ENCODE assay signal across 8 cellular contexts in the genomic region with DNA sequence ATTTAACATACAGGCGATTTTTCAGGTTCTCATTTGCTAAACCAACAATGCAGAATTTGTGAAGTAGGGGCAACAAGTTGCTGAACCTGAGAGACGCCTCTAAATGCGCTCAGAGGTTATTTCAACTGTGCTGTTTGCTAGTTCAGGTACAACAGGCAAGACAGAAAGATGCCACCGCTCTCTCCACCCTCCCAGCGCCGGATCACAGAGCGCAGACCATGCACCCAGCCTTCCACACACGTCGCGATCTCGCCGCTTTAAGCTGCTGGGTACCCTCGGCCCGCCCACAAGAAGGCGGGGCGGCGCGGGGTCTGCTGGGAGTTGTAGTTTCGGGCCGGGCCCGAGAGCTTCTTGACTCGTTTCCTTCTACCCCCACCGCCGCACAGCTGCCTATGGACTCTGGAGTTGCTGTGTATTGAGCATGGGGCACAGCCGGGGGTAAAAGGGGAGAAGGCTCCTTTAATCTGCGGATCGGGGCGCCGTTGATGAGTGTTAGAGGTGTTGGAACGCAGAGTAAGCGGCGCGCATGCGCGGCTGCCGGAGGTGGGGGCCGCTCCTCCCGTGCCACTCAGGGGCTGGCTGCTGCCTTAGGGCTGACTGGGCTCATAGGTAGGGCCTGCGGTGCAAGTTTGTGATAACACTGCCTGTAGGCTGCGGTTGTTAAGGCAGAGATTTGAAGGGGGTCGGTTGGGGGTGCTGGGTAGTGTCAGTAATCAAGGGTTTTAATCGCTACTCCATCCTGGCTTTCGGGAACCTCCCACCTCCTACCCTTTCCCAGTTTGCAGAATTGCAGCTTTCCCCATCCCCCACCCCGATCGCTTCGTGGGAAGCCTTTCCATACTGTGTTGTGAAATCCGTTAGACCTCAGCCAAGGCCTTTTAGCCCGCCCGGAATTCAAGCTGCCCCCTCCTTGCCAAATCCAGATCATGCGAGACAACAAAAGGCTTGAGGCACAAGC. TPM values are rescaled to one million over a fixed set of nuclear protein-coding genes. Genes with fewer than 3 reads are reported as not detected.
DNase-seq lines count a peak whose midpoint lies in the region; ATAC-seq and TF ChIP-seq lines count a peak whose summit lies in the region.

No MANE protein-coding gene starts in this region.

- peak overlapping the region; percentile 94 for H2AFZ ChIP-seq in PC-3 (ENCODE audit: low read length)

- 2 to 3% methylated on average over 50 of the region's 50 CpGs for WGBS in esophagus, 2 donors

- intact Hi-C loops in PC-3 (cut with micrococcal nuclease), result loop anchor here (1.0 kb wide), 1 partner anchor 40 kb away; a partner anchor contains a TSS

- H4K20me1 ChIP-seq in PC-3 (ENCODE audit: low read length), result no peaks in the 10 kb centered on the region

- TF ChIP-seq EP300 in Ishikawa (IDR thresholded peaks at IDR 0.05; ENCODE audit: borderline replicate concordance), result no peak

- peaks cover 5% of the 10 kb centered on the region for H3K4me1 ChIP-seq in PC-3 (ENCODE audit: insufficient read depth, low read length)
- peaks cover 0 to 4% of the 10 kb centered on the region in 2 donors for H3K4me1 ChIP-seq in esophagus (ENCODE audit: control insufficient read depth in 2 of 2, insufficient read depth in 2 of 2, low read length in 1 of 2)
- H3K4me1 ChIP-seq in muscle layer of colon (ENCODE audit: insufficient read depth, low read length), result peaks cover 20% of the 10 kb centered on the region

- no peaks in the 10 kb centered on the region for H3K9me2 ChIP-seq in PC-3 (replicated peaks; ENCODE audit: low read length)

- H3K9me3 Mint-ChIP-seq in activated T-cell treated with anti-CD3 and anti-CD28 coated beads, Interleukin-2, amount 50 U/mL, for 4 hours, result no peaks in the 10 kb centered on the region

- TF ChIP-seq CTCF in PC-3 (conservative IDR thresholded peaks at IDR 0.05; ENCODE audit: low read depth, low read length), result no peak

- H3K36me3 ChIP-seq in PC-3 (ENCODE audit: low read depth, low read length), result no peaks in the 10 kb centered on the region
- H3K36me3 ChIP-seq in esophagus (ENCODE audit: control insufficient read depth in 2 of 2, insufficient read depth in 2 of 2, low read length in 1 of 2), result no peaks in the 10 kb centered on the region
- H3K36me3 ChIP-seq in muscle layer of colon (ENCODE audit: insufficient read depth, low read length), result no peaks in the 10 kb centered on the region

- H3K9me3 ChIP-seq in PC-3 (ENCODE audit: low read length) (no peaks in the 10 kb centered on the region), esophagus (ENCODE audit: control insufficient read depth in 2 of 2, insufficient read depth in 1 of 2, low read depth in 1 of 2, low read length in 1 of 2) (no peaks in the 10 kb centered on the region), muscle layer of colon (ENCODE audit: low read length) (no peaks in the 10 kb centered on the region)

- H3K4me3 Mint-ChIP-seq in activated T-cell treated with anti-CD3 and anti-CD28 coated beads, Interleukin-2, amount 50 U/mL, for 4 hours, result peak overlapping the region; percentile 92

- POLR2A ChIA-PET in PC-3 (lab: Charles Lee; ENCODE audit: unreplicated experiment), result interaction anchor here (0.6 kb wide), 1 partner anchor 188 kb away, joined by 6 read pairs; no protein-coding TSS in a partner anchor

- ATAC-seq in GM21619 (IDR thresholded peaks at IDR 0.05; ENCODE audit: unreplicated experiment), result peak; percentile 100
- peak; percentile 96 for ATAC-seq in PC-3
- peak; percentile 99 for ATAC-seq in activated T-cell treated with anti-CD3 and anti-CD28 coated beads, Interleukin-2, amount 50 U/mL, for 4 hours

- no peak overlapping the region for H3K27ac ChIP-seq in PC-3 (ENCODE audit: low read length)
- H3K27ac ChIP-seq in esophagus (ENCODE audit: low read depth in 2 of 2, low read length in 1 of 2), result peak overlapping the region; percentile 91 to 93
- H3K27ac ChIP-seq in muscle layer of colon (ENCODE audit: low read depth, low read length), result peak overlapping the region; percentile 96

- H3K36me3 Mint-ChIP-seq in activated T-cell treated with anti-CD3 and anti-CD28 coated beads, Interleukin-2, amount 50 U/mL, for 4 hours (ENCODE audit: insufficient read depth), result no peaks in the 10 kb centered on the region

- H3K4me1 Mint-ChIP-seq in activated T-cell treated with anti-CD3 and anti-CD28 coated beads, Interleukin-2, amount 50 U/mL, for 4 hours (ENCODE audit: low read depth), result peaks cover 12% of the 10 kb centered on the region

- H3K79me2 ChIP-seq in PC-3 (ENCODE audit: low read length), result no peaks in the 10 kb centered on the region

- DNase-seq in DMS 273 treated with DMSO at 0.1 percent for 48 hours (lab: John Stamatoyannopoulos, UW), result peak; percentile 59
- peak; percentile 76 for DNase-seq in PC-3
- peak; percentile 81 for DNase-seq in activated T-cell treated with anti-CD3 and anti-CD28 coated beads, Interleukin-2, amount 50 U/mL, for 4 hours
- peak; percentile 90 for DNase-seq in stimulated activated CD8-positive, alpha-beta memory T cell treated with anti-CD3 and anti-CD28 coated beads, Interleukin-4, amount 100 ng/mL, for 48 hours

- H3K27me3 ChIP-seq in PC-3 (ENCODE audit: low read length), result no peaks in the 10 kb centered on the region
- no peaks in the 10 kb centered on the region for H3K27me3 ChIP-seq in esophagus (ENCODE audit: control insufficient read depth in 1 of 2, insufficient read depth in 2 of 2, low read length in 2 of 2)
- H3K27me3 ChIP-seq in muscle layer of colon (ENCODE audit: control insufficient read depth in 1 of 2, insufficient read depth in 2 of 2, low read length in 2 of 2), result no peaks in the 10 kb centered on the region

- CTCF ChIA-PET in PC-3 (lab: Charles Lee), result interaction anchor here (0.5 kb wide), 1 partner anchor 26 kb away, joined by 3 read pairs; no protein-coding TSS in a partner anchor

- TF ChIP-seq RAD21 in Ishikawa (IDR thresholded peaks at IDR 0.05; ENCODE audit: low read depth), result no peak

- H3K27me3 Mint-ChIP-seq in activated T-cell treated with anti-CD3 and anti-CD28 coated beads, Interleukin-2, amount 50 U/mL, for 4 hours (ENCODE audit: low read depth), result peaks cover 7% of the 10 kb centered on the region

- no peaks in the 10 kb centered on the region for H3F3A ChIP-seq in PC-3 (ENCODE audit: low read length, unreplicated experiment)

- H3K9ac ChIP-seq in PC-3 (ENCODE audit: low read length) (peak overlapping the region; percentile 66), muscle layer of colon (ENCODE audit: low read length) (peak overlapping the region; percentile 44)

- TSS peak; percentile 65 for BruUV-seq in PC-3 (replicated peaks; lab: Mats Ljungman, UMichigan)

- H3K4me3 ChIP-seq in PC-3 (ENCODE audit: low read length), result peak overlapping the region; percentile 91
- peak overlapping the region; percentile 65 to 77 for H3K4me3 ChIP-seq in esophagus (ENCODE audit: low read depth in 1 of 2, low read length in 2 of 2)
- peak overlapping the region; percentile 59 to 92 for H3K4me3 ChIP-seq in muscle layer of colon (ENCODE audit: low read depth in 1 of 2, low read length in 2 of 2)

- H3K4me2 ChIP-seq in PC-3 (ENCODE audit: low read length), result peak overlapping the region; percentile 85

TF ChIP-seq in Ishikawa, 13 proteins besides CTCF, POLR2A, EP300 and RAD21:
- TF ChIP-seq YY1 (IDR thresholded peaks at IDR 0.05; ENCODE audit: low read depth), result 0 out of 2 replicates have a peak, but pooled peaks have one; percentile 40
- no peak for TF ChIP-seq EGR1 (IDR thresholded peaks at IDR 0.05)
- TF ChIP-seq, protein P1, sequence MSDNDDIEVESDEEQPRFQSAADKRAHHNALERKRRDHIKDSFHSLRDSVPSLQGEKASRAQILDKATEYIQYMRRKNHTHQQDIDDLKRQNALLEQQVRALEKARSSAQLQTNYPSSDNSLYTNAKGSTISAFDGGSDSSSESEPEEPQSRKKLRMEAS (IDR thresholded peaks at IDR 0.05), result peak; percentile 84

RNA-seq across cellular contexts. Expression of a gene that starts 40.3 kb away (rescaled TPM):
- 2.3 and 2.5 TPM in 2 replicates for total RNA-seq in PC-3 (2014; rRNA removed)
- total RNA-seq in activated T-cell treated with anti-CD3 and anti-CD28 coated beads, Interleukin-2, amount 50 U/mL, for 4 hours, result under 1 TPM; 0.26 to 0.30 (median 0.30) TPM
- 1 to 10 TPM; 2.7 to 2.9 TPM for polyA plus RNA-seq in esophagus
